22 cellular contexts compared by ENCODE assay signal in genomic region chr2:150974864-150975263, GRCh38.
"Had no signal": no experiment of that assay in that cellular context is flagged by ENCODE, and none has a peak within 500 bp of the region (broad histone marks: within the 10 kb centered on the region; RNA-seq: fewer than 3 reads in every experiment).

No MANE protein-coding gene starts in this region.

- H3K4me2 ChIP-seq: KMS-11 had no signal

- H3K4me3 Mint-ChIP-seq: IgD-negative memory B cell had no signal

- DNase-seq: Kasumi-1, MM.1S, NCI-H1092 treated with DMSO at 0.1 percent for 48 hours, NCI-H1436, NCI-H187, NCI-H2029, NCI-H2081 treated with DMSO at 0.1 percent for 48 hours, NCI-H2171, NCI-H226, NCI-H446, NCI-H510A, NCI-H524 treated with DMSO at 0.1 percent for 48 hours, NCI-H69, NCI-H774, SHP77 had no signal

- H3K9ac ChIP-seq: KMS-11 had no signal

- ATAC-seq: K562, SK-N-SH treated with all-trans-retinoic acid at 6 μM for 48 hours had no signal

- H3K36me3 Mint-ChIP-seq: IgD-negative memory B cell had no signal

- H3K27me3 Mint-ChIP-seq: IgD-negative memory B cell had no signal

- H3K27ac Mint-ChIP-seq: IgD-negative memory B cell had no signal

- H3K4me3 ChIP-seq: K562 had no signal

- H3K27ac ChIP-seq: HL-60, KMS-11, RWPE1 had no signal

- FAIRE-seq: HTR-8/SVneo, K562 had no signal
